ENCODE assay signal across 28 cellular contexts in genomic region chr10:96999337-96999736, GRCh38.
"Had no signal": no experiment of that assay in that cellular context is flagged by ENCODE, and none has a peak within 500 bp of the region (broad histone marks: within the 10 kb centered on the region; RNA-seq: fewer than 3 reads in every experiment).

No MANE protein-coding gene starts in this region.

- H3K4me3 Mint-ChIP-seq: activated CD4-positive, alpha-beta memory T cell treated with anti-CD3 and anti-CD28 coated beads, Interleukin-2, amount 10 ng/mL, durations not matched to agents 7 days and 5 days; activated CD4-positive, alpha-beta T cell treated with anti-CD3 and anti-CD28 coated beads for 36 hours; activated naive CD4-positive, alpha-beta T cell treated with anti-CD3 and anti-CD28 coated beads, Interleukin-2, amount 50 U/mL, for 24 hours; T-helper 1 cell treated with Interleukin-12 subunit alpha and Interleukin-12 subunit beta and Interleukin-4 antibody, amounts not matched to agents 30 μg/mL and 1 μg/mL, for 36 hours had no signal

- ATAC-seq: activated CD4-positive, alpha-beta T cell treated with anti-CD3 and anti-CD28 coated beads for 36 hours; Panc1; Right ventricle myocardium inferior had no signal

- H3K9ac ChIP-seq: KMS-11 had no signal

- H3K4me3 ChIP-seq: breast epithelium, MG63, SJCRH30 had no signal

- H3K4me2 ChIP-seq: KMS-11 had no signal

- H3K36me3 Mint-ChIP-seq: activated naive CD4-positive, alpha-beta T cell treated with anti-CD3 and anti-CD28 coated beads, Interleukin-2, amount 50 U/mL, for 24 hours had no signal

- H3K27ac Mint-ChIP-seq: activated CD4-positive, alpha-beta memory T cell treated with anti-CD3 and anti-CD28 coated beads, Interleukin-2, amount 10 ng/mL, durations not matched to agents 7 days and 5 days; activated CD4-positive, alpha-beta T cell treated with anti-CD3 and anti-CD28 coated beads for 36 hours; activated naive CD4-positive, alpha-beta T cell treated with anti-CD3 and anti-CD28 coated beads, Interleukin-2, amount 50 U/mL, for 24 hours; T-helper 1 cell treated with Interleukin-12 subunit alpha and Interleukin-12 subunit beta and Interleukin-4 antibody, amounts not matched to agents 30 μg/mL and 1 μg/mL, for 36 hours had no signal

- H3K9me3 ChIP-seq: breast epithelium, MG63, SJCRH30 had no signal

- H3K4me1 ChIP-seq: breast epithelium, SJCRH30 had no signal

- H3K27ac ChIP-seq: breast epithelium, KMS-11, SJCRH30, WERI-Rb-1 had no signal

- H3K27me3 ChIP-seq: breast epithelium, MG63, SJCRH30 had no signal

- H3K36me3 ChIP-seq: breast epithelium, MG63, SJCRH30, WERI-Rb-1 had no signal

- H3K9me3 Mint-ChIP-seq: activated CD4-positive, alpha-beta memory T cell treated with anti-CD3 and anti-CD28 coated beads, Interleukin-2, amount 10 ng/mL, durations not matched to agents 7 days and 5 days; activated naive CD4-positive, alpha-beta T cell treated with anti-CD3 and anti-CD28 coated beads, Interleukin-2, amount 50 U/mL, for 24 hours; T-helper 1 cell treated with Interleukin-12 subunit alpha and Interleukin-12 subunit beta and Interleukin-4 antibody, amounts not matched to agents 30 μg/mL and 1 μg/mL, for 36 hours had no signal

- H3K4me1 Mint-ChIP-seq: activated CD4-positive, alpha-beta memory T cell treated with anti-CD3 and anti-CD28 coated beads, Interleukin-2, amount 10 ng/mL, durations not matched to agents 7 days and 5 days; activated CD4-positive, alpha-beta T cell treated with anti-CD3 and anti-CD28 coated beads for 36 hours; activated naive CD4-positive, alpha-beta T cell treated with anti-CD3 and anti-CD28 coated beads, Interleukin-2, amount 50 U/mL, for 24 hours had no signal

- DNase-seq: activated CD4-positive, alpha-beta memory T cell treated with anti-CD3 and anti-CD28 coated beads, Interleukin-2, amount 10 ng/mL, durations not matched to agents 7 days and 5 days; activated CD4-positive, alpha-beta T cell treated with anti-CD3 and anti-CD28 coated beads for 36 hours; activated CD4-positive, alpha-beta T cell treated with anti-CD3 and anti-CD28 coated beads, Interleukin-2, amount 50 U/mL, for 1 hour; activated CD8-positive, alpha-beta memory T cell treated with anti-CD3 and anti-CD28 coated beads, Interleukin-2, amount 50 U/mL, for 48 hours; activated effector memory CD4-positive, alpha-beta T cell treated with Interleukin-2 at 50 U/mL for 16 hours; activated naive CD4-positive, alpha-beta T cell; activated T-cell treated with anti-CD3 and anti-CD28 coated beads, Interleukin-2, amount 50 U/mL, for 1 hour; aorta; caudate nucleus; MG63; MV-4-11; NCI-H1092 treated with DMSO at 0.1 percent for 48 hours; NCI-H1436; NCI-H1694 treated with DMSO at 0.1 percent for 48 hours; NCI-H2029 treated with DMSO at 0.1 percent for 48 hours; NCI-H345; NCI-H69; NK-92 treated with Interleukin-12 subunit alpha and Interleukin-12 subunit beta, amount 100 ng/mL, for 24 hours; OCI-M1; RPMI8226; SJCRH30; WERI-Rb-1 had no signal

- H3K27me3 Mint-ChIP-seq: activated CD4-positive, alpha-beta memory T cell treated with anti-CD3 and anti-CD28 coated beads, Interleukin-2, amount 10 ng/mL, durations not matched to agents 7 days and 5 days; activated CD4-positive, alpha-beta T cell treated with anti-CD3 and anti-CD28 coated beads for 36 hours; activated naive CD4-positive, alpha-beta T cell treated with anti-CD3 and anti-CD28 coated beads, Interleukin-2, amount 50 U/mL, for 24 hours had no signal
